In the genomic region with DNA sequence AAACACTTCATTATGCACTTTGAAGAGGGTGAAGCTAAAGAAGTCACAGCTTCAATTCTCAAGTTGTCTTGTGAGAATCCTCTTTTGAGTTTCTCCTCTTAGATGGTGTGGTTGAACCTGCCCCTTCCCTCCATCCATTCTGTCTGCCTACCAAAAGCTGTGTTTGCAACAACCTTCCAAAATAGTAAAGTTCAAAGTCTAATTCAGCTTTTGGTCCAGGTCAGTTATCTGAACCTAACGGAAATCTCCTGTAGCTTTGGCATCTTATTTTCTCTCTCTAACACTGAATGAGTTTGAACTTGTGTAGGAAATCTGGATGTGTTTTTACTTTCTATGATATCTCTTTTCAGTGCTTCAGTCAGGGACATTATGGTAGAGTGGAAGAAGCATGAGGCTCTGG, we compare ENCODE assay signal across 34 cellular contexts.
"Had no signal": no experiment of that assay in that cellular context is flagged by ENCODE, and none has a peak within 500 bp of the region (broad histone marks: within the 10 kb centered on the region; RNA-seq: fewer than 3 reads in every experiment).

No MANE protein-coding gene starts in this region.

- H3K36me3 ChIP-seq: MG63 had no signal

- H3K9ac ChIP-seq: KMS-11 had no signal

- DNase-seq: Karpas-422, Kasumi-1, KG1, MG63, MM.1S, MV-4-11, NCI-H1048, NCI-H1092, NCI-H1092 treated with DMSO at 0.1 percent for 48 hours, NCI-H1105, NCI-H1105 treated with DMSO at 0.1 percent for 48 hours, NCI-H1417, NCI-H1417 treated with DMSO at 0.1 percent for 48 hours, NCI-H1436, NCI-H1436 treated with DMSO at 0.1 percent for 48 hours, NCI-H146, NCI-H1694, NCI-H1694 treated with DMSO at 0.1 percent for 48 hours, NCI-H187, NCI-H187 treated with DMSO at 0.1 percent for 48 hours, NCI-H1930, NCI-H2029, NCI-H2029 treated with DMSO at 0.1 percent for 48 hours, NCI-H2081, NCI-H2081 treated with DMSO at 0.1 percent for 48 hours, NCI-H2107, NCI-H2171, NCI-H2171 treated with DMSO at 0.1 percent for 48 hours, NCI-H2227 treated with DMSO at 0.1 percent for 48 hours, NCI-H226, NCI-H345, NCI-H446, NCI-H446 treated with DMSO at 0.1 percent for 48 hours had no signal

- H3K4me2 ChIP-seq: KMS-11 had no signal

- H3K4me3 ChIP-seq: MG63 had no signal

- H3K27me3 ChIP-seq: MG63 had no signal

- H3K9me3 ChIP-seq: MG63 had no signal

- H3K27ac ChIP-seq: KMS-11 had no signal
